8 cellular contexts compared by ENCODE assay signal in genomic region chr16:29816694-29817441, GRCh38. TPM values are rescaled to one million over a fixed set of nuclear protein-coding genes. Genes with fewer than 3 reads are reported as not detected.
DNase-seq lines count a peak whose midpoint lies in the region; ATAC-seq, FAIRE-seq and TF ChIP-seq lines count a peak whose summit lies in the region.

No MANE protein-coding gene starts in this region.

- FAIRE-seq in kidney (lab: Jason Lieb, UNC), result no peak

- peaks cover 0 to 5% of the 10 kb centered on the region in 2 donors for H3K36me3 ChIP-seq in kidney (ENCODE audit: control insufficient read depth in 1 of 2, insufficient read depth in 2 of 2, low read length in 2 of 2)

- in situ Hi-C loops in KBM-7 (cut with MboI; ENCODE audit: low pct_unique_long_range_greater_than_20kb, low sequenced_read_pairs) (no loop called here), T47D (cut with HindIII; ENCODE audit: low pct_unique_long_range_greater_than_20kb, low sequenced_read_pairs) (no loop called here)

- DNase-seq in DMS114 treated with DMSO at 0.1 percent for 48 hours (lab: John Stamatoyannopoulos, UW; ENCODE audit: unreplicated experiment) (peak; percentile 21), KBM-7 (peak; percentile 81), SW 1271 (lab: John Stamatoyannopoulos, UW) (peak; percentile 45 to 89), T47D (ENCODE audit: low read depth in 1 of 2, low spot score in 1 of 2) (peak; percentile 51 to 74), kidney (peak; percentile 93)
- peak; percentile 61 for DNase-seq in stimulated activated CD4-positive, alpha-beta T cell treated with anti-CD3 and anti-CD28 coated beads, Interleukin-4, amount 100 ng/mL, for 1 hour

- no peak for TF ChIP-seq CTCF in kidney (IDR thresholded peaks at IDR 0.05; ENCODE audit: borderline replicate concordance, extremely low read depth, insufficient read depth)

- intact Hi-C loops in kidney (cut with DNase I), result no loop called here

- H3K27ac ChIP-seq in kidney (ENCODE audit: low read depth in 2 of 2, low read length in 2 of 2), result peak overlapping the region; percentile 93 to 97

- peak overlapping the region; percentile 82 to 85 for H3K4me3 ChIP-seq in kidney (ENCODE audit: low read length in 2 of 2)

- H3K4me1 ChIP-seq in kidney (ENCODE audit: control insufficient read depth in 1 of 2, insufficient read depth in 1 of 2, low read depth in 1 of 2, low read length in 2 of 2), result peaks cover 14 to 26% of the 10 kb centered on the region in 2 donors

- ATAC-seq in GM21367 (IDR thresholded peaks at IDR 0.05; ENCODE audit: unreplicated experiment) (peak; percentile 11), HG03565 (IDR thresholded peaks at IDR 0.05; ENCODE audit: unreplicated experiment) (no peak)

- no peaks in the 10 kb centered on the region for H3K9me3 ChIP-seq in kidney (ENCODE audit: control insufficient read depth in 1 of 2, low read length in 2 of 2)

- H3K9ac ChIP-seq in kidney (ENCODE audit: low read length in 2 of 2), result peak overlapping the region; percentile 74 to 86

RNA-seq across cellular contexts. Expression of gene PAGR1, which starts 0.9 kb away (rescaled TPM):
- 23.5 TPM for total RNA-seq in kidney
- polyA plus RNA-seq in kidney (ENCODE audit: insufficient read depth, low read depth, low replicate concordance), result 30.0 TPM

RNA-seq across cellular contexts. Expression of gene MVP, which starts 3.4 kb away (rescaled TPM):
- total RNA-seq in kidney, result 271 TPM
- 123 TPM for polyA plus RNA-seq in kidney (ENCODE audit: insufficient read depth, low read depth, low replicate concordance)

RNA-seq across cellular contexts. Expression of gene PRRT2, which starts 4.9 kb away (rescaled TPM):
- total RNA-seq in kidney, result 1.9 TPM
- polyA plus RNA-seq in kidney (ENCODE audit: insufficient read depth, low read depth, low replicate concordance), result 0.88 TPM

RNA-seq across cellular contexts. Expression of gene MAZ, which starts 10.5 kb away (rescaled TPM):
- 137 TPM for total RNA-seq in kidney
- 85.5 TPM for polyA plus RNA-seq in kidney (ENCODE audit: insufficient read depth, low read depth, low replicate concordance)

RNA-seq across cellular contexts. Expression of gene KIF22, which starts 26.3 kb away (rescaled TPM):
- 32.3 TPM for total RNA-seq in kidney
- polyA plus RNA-seq in kidney (ENCODE audit: insufficient read depth, low read depth, low replicate concordance), result 42.9 TPM

Comparison
In these comparisons a context has a peak if more than half of its experiments do, and no peak if none do; other contexts are left out.
1. DNase-seq: peak in every context shown above with its lines; median percentile 93 in kidney; 81 in KBM-7; 67 in SW 1271; 62 in T47D; 61 in stimulated activated CD4-positive, alpha-beta T cell treated with anti-CD3 and anti-CD28 coated beads, Interleukin-4, amount 100 ng/mL, for 1 hour; 21 in DMS114 treated with DMSO at 0.1 percent for 48 hours.